1 cellular context compared by ENCODE assay signal in the genomic region with DNA sequence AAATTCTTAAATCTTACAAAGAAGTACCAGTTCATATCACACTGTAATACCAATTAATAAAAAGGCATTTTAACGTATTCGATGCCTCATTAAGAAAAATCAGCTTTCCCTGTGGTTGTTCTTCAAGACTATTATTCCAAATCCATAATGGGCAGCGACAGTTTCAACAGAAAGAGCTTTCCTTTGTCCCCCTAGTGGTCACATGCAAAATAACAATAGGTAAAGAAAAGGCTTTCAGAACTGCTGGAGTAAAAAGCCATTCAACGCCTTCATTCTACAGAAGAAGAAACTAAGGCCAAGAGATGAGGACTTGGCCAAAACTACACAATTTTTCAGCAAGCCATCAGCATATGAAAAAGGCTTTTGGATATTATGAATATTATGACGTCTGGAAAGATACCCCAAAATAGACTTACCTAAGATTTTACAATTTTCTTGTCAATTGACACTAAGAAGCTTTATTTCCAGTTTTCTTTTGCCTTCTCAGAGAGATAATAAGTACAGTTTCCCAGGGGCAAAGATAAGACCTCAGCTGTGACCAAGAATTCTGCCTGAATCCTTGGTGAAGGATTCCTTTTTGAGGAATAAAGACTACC.
TF ChIP-seq lines count a peak whose summit lies in the region.

No MANE protein-coding gene starts in this region.

TF ChIP-seq in K562, 482 proteins besides CTCF, POLR2A, EP300 and RAD21 (continued from another document):
- TF ChIP-seq ZNF3 (CRISPR knock-in tag; IDR thresholded peaks at IDR 0.05), result no peak
- no peak for TF ChIP-seq DMBX1 (CRISPR knock-in tag; IDR thresholded peaks at IDR 0.05; ENCODE audit: borderline replicate concordance)
- TF ChIP-seq BRD4 (IDR thresholded peaks at IDR 0.05), result no peak
- TF ChIP-seq MYBL2 (IDR thresholded peaks at IDR 0.05; ENCODE audit: low read depth), result no peak
- TF ChIP-seq MYBL2 (CRISPR knock-in tag; IDR thresholded peaks at IDR 0.05; ENCODE audit: borderline replicate concordance), result no peak
- no peak for TF ChIP-seq TAL1 (IDR thresholded peaks at IDR 0.05)
- TF ChIP-seq, protein P1, sequence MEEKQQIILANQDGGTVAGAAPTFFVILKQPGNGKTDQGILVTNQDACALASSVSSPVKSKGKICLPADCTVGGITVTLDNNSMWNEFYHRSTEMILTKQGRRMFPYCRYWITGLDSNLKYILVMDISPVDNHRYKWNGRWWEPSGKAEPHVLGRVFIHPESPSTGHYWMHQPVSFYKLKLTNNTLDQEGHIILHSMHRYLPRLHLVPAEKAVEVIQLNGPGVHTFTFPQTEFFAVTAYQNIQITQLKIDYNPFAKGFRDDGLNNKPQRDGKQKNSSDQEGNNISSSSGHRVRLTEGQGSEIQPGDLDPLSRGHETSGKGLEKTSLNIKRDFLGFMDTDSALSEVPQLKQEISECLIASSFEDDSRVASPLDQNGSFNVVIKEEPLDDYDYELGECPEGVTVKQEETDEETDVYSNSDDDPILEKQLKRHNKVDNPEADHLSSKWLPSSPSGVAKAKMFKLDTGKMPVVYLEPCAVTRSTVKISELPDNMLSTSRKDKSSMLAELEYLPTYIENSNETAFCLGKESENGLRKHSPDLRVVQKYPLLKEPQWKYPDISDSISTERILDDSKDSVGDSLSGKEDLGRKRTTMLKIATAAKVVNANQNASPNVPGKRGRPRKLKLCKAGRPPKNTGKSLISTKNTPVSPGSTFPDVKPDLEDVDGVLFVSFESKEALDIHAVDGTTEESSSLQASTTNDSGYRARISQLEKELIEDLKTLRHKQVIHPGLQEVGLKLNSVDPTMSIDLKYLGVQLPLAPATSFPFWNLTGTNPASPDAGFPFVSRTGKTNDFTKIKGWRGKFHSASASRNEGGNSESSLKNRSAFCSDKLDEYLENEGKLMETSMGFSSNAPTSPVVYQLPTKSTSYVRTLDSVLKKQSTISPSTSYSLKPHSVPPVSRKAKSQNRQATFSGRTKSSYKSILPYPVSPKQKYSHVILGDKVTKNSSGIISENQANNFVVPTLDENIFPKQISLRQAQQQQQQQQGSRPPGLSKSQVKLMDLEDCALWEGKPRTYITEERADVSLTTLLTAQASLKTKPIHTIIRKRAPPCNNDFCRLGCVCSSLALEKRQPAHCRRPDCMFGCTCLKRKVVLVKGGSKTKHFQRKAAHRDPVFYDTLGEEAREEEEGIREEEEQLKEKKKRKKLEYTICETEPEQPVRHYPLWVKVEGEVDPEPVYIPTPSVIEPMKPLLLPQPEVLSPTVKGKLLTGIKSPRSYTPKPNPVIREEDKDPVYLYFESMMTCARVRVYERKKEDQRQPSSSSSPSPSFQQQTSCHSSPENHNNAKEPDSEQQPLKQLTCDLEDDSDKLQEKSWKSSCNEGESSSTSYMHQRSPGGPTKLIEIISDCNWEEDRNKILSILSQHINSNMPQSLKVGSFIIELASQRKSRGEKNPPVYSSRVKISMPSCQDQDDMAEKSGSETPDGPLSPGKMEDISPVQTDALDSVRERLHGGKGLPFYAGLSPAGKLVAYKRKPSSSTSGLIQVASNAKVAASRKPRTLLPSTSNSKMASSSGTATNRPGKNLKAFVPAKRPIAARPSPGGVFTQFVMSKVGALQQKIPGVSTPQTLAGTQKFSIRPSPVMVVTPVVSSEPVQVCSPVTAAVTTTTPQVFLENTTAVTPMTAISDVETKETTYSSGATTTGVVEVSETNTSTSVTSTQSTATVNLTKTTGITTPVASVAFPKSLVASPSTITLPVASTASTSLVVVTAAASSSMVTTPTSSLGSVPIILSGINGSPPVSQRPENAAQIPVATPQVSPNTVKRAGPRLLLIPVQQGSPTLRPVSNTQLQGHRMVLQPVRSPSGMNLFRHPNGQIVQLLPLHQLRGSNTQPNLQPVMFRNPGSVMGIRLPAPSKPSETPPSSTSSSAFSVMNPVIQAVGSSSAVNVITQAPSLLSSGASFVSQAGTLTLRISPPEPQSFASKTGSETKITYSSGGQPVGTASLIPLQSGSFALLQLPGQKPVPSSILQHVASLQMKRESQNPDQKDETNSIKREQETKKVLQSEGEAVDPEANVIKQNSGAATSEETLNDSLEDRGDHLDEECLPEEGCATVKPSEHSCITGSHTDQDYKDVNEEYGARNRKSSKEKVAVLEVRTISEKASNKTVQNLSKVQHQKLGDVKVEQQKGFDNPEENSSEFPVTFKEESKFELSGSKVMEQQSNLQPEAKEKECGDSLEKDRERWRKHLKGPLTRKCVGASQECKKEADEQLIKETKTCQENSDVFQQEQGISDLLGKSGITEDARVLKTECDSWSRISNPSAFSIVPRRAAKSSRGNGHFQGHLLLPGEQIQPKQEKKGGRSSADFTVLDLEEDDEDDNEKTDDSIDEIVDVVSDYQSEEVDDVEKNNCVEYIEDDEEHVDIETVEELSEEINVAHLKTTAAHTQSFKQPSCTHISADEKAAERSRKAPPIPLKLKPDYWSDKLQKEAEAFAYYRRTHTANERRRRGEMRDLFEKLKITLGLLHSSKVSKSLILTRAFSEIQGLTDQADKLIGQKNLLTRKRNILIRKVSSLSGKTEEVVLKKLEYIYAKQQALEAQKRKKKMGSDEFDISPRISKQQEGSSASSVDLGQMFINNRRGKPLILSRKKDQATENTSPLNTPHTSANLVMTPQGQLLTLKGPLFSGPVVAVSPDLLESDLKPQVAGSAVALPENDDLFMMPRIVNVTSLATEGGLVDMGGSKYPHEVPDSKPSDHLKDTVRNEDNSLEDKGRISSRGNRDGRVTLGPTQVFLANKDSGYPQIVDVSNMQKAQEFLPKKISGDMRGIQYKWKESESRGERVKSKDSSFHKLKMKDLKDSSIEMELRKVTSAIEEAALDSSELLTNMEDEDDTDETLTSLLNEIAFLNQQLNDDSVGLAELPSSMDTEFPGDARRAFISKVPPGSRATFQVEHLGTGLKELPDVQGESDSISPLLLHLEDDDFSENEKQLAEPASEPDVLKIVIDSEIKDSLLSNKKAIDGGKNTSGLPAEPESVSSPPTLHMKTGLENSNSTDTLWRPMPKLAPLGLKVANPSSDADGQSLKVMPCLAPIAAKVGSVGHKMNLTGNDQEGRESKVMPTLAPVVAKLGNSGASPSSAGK (IDR thresholded peaks at IDR 0.05), result no peak
- no peak for TF ChIP-seq GATAD2A (IDR thresholded peaks at IDR 0.05)
- TF ChIP-seq KLF10 (CRISPR knock-in tag; IDR thresholded peaks at IDR 0.05), result no peak
- TF ChIP-seq ARNT (IDR thresholded peaks at IDR 0.05), result no peak
- TF ChIP-seq, protein P2, sequence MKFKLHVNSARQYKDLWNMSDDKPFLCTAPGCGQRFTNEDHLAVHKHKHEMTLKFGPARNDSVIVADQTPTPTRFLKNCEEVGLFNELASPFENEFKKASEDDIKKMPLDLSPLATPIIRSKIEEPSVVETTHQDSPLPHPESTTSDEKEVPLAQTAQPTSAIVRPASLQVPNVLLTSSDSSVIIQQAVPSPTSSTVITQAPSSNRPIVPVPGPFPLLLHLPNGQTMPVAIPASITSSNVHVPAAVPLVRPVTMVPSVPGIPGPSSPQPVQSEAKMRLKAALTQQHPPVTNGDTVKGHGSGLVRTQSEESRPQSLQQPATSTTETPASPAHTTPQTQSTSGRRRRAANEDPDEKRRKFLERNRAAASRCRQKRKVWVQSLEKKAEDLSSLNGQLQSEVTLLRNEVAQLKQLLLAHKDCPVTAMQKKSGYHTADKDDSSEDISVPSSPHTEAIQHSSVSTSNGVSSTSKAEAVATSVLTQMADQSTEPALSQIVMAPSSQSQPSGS (CRISPR knock-in tag; IDR thresholded peaks at IDR 0.05), result no peak
- TF ChIP-seq ZBTB8A (IDR thresholded peaks at IDR 0.05; ENCODE audit: partially characterized antibody), result no peak
- TF ChIP-seq GABPB2 (CRISPR knock-in tag; conservative IDR thresholded peaks at IDR 0.05), result no peak
- TF ChIP-seq SMC3 (conservative IDR thresholded peaks at IDR 0.05; ENCODE audit: insufficient read depth, low read depth, low read length), result peak; percentile 31; the same call in 1 of the 2 replicates
- TF ChIP-seq U2AF2 (optimal IDR thresholded peaks at IDR 0.05; ENCODE audit: low read depth, low read length), result no peak
- TF ChIP-seq, protein P3, sequence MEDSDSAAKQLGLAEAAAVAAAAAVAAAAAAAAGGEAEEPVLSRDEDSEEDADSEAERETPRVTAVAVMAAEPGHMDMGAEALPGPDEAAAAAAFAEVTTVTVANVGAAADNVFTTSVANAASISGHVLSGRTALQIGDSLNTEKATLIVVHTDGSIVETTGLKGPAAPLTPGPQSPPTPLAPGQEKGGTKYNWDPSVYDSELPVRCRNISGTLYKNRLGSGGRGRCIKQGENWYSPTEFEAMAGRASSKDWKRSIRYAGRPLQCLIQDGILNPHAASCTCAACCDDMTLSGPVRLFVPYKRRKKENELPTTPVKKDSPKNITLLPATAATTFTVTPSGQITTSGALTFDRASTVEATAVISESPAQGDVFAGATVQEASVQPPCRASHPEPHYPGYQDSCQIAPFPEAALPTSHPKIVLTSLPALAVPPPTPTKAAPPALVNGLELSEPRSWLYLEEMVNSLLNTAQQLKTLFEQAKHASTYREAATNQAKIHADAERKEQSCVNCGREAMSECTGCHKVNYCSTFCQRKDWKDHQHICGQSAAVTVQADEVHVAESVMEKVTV (CRISPR knock-in tag; IDR thresholded peaks at IDR 0.05), result 0 out of 2 replicates have a peak, but pooled peaks have one; percentile 25
- TF ChIP-seq, protein P4, sequence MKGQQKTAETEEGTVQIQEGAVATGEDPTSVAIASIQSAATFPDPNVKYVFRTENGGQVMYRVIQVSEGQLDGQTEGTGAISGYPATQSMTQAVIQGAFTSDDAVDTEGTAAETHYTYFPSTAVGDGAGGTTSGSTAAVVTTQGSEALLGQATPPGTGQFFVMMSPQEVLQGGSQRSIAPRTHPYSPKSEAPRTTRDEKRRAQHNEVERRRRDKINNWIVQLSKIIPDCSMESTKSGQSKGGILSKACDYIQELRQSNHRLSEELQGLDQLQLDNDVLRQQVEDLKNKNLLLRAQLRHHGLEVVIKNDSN (CRISPR knock-in tag; IDR thresholded peaks at IDR 0.05), result no peak
- no peak for TF ChIP-seq ELF1 (tag; IDR thresholded peaks at IDR 0.05)
- TF ChIP-seq FOSL1 (tag; conservative IDR thresholded peaks at IDR 0.05), result no peak
- TF ChIP-seq, protein P5, sequence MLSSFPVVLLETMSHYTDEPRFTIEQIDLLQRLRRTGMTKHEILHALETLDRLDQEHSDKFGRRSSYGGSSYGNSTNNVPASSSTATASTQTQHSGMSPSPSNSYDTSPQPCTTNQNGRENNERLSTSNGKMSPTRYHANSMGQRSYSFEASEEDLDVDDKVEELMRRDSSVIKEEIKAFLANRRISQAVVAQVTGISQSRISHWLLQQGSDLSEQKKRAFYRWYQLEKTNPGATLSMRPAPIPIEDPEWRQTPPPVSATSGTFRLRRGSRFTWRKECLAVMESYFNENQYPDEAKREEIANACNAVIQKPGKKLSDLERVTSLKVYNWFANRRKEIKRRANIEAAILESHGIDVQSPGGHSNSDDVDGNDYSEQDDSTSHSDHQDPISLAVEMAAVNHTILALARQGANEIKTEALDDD (IDR thresholded peaks at IDR 0.05), result no peak
- TF ChIP-seq, protein P6, sequence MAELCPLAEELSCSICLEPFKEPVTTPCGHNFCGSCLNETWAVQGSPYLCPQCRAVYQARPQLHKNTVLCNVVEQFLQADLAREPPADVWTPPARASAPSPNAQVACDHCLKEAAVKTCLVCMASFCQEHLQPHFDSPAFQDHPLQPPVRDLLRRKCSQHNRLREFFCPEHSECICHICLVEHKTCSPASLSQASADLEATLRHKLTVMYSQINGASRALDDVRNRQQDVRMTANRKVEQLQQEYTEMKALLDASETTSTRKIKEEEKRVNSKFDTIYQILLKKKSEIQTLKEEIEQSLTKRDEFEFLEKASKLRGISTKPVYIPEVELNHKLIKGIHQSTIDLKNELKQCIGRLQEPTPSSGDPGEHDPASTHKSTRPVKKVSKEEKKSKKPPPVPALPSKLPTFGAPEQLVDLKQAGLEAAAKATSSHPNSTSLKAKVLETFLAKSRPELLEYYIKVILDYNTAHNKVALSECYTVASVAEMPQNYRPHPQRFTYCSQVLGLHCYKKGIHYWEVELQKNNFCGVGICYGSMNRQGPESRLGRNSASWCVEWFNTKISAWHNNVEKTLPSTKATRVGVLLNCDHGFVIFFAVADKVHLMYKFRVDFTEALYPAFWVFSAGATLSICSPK (IDR thresholded peaks at IDR 0.05; ENCODE audit: borderline replicate concordance), result no peak
- no peak for TF ChIP-seq NR3C1 (CRISPR knock-in tag; IDR thresholded peaks at IDR 0.05)
- TF ChIP-seq PURB (CRISPR knock-in tag; IDR thresholded peaks at IDR 0.05; ENCODE audit: low read depth), result no peak
